9 cellular contexts compared by ENCODE assay signal in the genomic region with DNA sequence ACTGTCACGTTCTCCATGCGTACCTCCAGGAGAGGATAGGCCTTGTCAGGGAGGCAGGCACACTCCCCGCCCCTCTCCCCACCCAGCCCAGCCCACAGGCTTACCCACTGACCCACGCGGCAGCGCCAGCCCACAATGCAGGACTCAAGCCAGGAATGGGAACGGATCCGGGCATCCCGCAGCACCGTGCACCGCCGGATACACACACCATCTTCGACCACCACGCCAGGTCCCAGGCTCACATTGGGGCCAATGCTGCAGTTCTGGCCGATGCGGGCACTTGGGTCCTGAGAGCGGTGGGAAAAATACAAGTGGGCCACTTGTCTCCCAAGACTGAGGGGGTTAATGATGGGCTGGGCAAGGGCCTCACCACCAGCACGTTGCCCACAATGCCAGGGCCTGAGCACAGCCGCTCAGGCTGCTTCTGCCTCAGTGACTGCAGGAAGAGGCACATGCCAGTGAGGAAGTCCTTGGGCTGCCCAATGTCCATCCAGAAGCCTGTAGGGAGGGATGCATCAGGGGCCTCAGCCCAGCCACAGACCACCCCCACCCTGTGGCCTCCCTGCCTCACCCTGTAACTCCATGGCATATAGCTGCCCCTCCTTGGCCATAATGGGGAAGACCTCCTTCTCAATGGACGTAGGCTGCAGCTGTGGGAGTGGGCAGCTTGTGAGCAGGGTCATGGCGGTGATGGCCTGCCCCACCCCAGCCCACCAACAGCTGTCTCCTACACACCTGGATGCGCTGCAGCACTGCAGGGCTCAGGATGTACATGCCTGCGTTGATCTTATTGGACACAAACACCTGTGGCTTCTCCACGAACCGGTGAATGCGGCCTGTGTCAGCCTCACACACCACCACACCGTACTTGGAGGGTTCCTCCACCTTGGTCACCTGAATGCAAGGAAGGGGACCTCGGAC. TPM values are rescaled to one million over a fixed set of nuclear protein-coding genes. Genes with fewer than 3 reads are reported as not detected.
DNase-seq lines count a peak whose midpoint lies in the region; ATAC-seq and TF ChIP-seq lines count a peak whose summit lies in the region.
"Had no signal": no experiment of that assay in that cellular context is flagged by ENCODE, and none has a peak within 500 bp of the region (broad histone marks: within the 10 kb centered on the region; RNA-seq: fewer than 3 reads in every experiment).

No MANE protein-coding gene starts in this region.

- no peaks in the 10 kb centered on the region for H3K27me3 ChIP-seq in RWPE2 (ENCODE audit: insufficient read depth, poor library complexity, severe bottlenecking)
- H3K27me3 ChIP-seq in esophagus squamous epithelium = no peaks in the 10 kb centered on the region
- H3K27me3 ChIP-seq in psoas muscle (ENCODE audit: insufficient read depth in 3 of 3, low read length in 2 of 3) = no peaks in the 10 kb centered on the region

- H3K36me3 ChIP-seq in RWPE2 (ENCODE audit: low read depth) (peaks cover 24% of the 10 kb centered on the region), esophagus squamous epithelium (peaks cover 4 to 50% (median 9%) of the 10 kb centered on the region in 3 donors), psoas muscle (ENCODE audit: insufficient read depth in 1 of 2, low read depth in 1 of 2) (peaks cover under 1 to 59% of the 10 kb centered on the region in 2 donors)

- H3K4me1 ChIP-seq in RWPE2 (ENCODE audit: insufficient read depth, poor library complexity, severe bottlenecking) (no peaks in the 10 kb centered on the region), esophagus squamous epithelium (peaks cover 33 to 84% (median 34%) of the 10 kb centered on the region in 3 donors), psoas muscle (peaks cover 42% of the 10 kb centered on the region)

- intact Hi-C loops in esophagus squamous epithelium (cut with DNase I) = no loop called here
- intact Hi-C loops in psoas muscle (cut with DNase I) = no loop called here

- H3K27ac ChIP-seq in RWPE2 (ENCODE audit: poor library complexity, severe bottlenecking) (no peak overlapping the region), esophagus squamous epithelium (peak overlapping the region in 3 of 4 donors; percentile 99 to 100 (median 99)), psoas muscle (no peak overlapping the region)

- no peak for ATAC-seq in RWPE2 (ENCODE audit: low read depth)
- no peak for ATAC-seq in psoas muscle
- ATAC-seq in HG02623 (IDR thresholded peaks at IDR 0.05; ENCODE audit: unreplicated experiment) = no peak

- no peak for TF ChIP-seq POLR2A in esophagus squamous epithelium (IDR thresholded peaks at IDR 0.05)

- TF ChIP-seq CTCF in GM12865 (IDR thresholded peaks at IDR 0.05; ENCODE audit: insufficient read depth, low read depth, low read length, missing control alignments) (no peak), RWPE2 (IDR thresholded peaks at IDR 0.05; ENCODE audit: poor library complexity, severe bottlenecking) (no peak), esophagus squamous epithelium (IDR thresholded peaks at IDR 0.05) (no peak), psoas muscle (IDR thresholded peaks at IDR 0.05) (no peak)

- H3K4me3 ChIP-seq in GM12865 (ENCODE audit: low read depth, low read length) = peak overlapping the region; percentile 87
- H3K4me3 ChIP-seq in RWPE2 (ENCODE audit: severe bottlenecking) = no peak overlapping the region
- peak overlapping the region in 3 of 4 donors; percentile 98 to 100 (median 99) for H3K4me3 ChIP-seq in esophagus squamous epithelium
- peak overlapping the region; percentile 83 for H3K4me3 ChIP-seq in psoas muscle

- WGBS in esophagus squamous epithelium, 2 donors = 44 to 87% methylated on average over 4 to 6 of the region's 28 CpGs
- WGBS in psoas muscle, 3 donors = 63 to 79% (median 69%) methylated on average over 27 to 28 of the region's 28 CpGs

- DNase-seq in GM12865 (ENCODE audit: low read depth) (no peak), RWPE2 (ENCODE audit: low spot score) (peak; percentile 64), esophagus squamous epithelium (lab: John Stamatoyannopoulos, UW) (no peak), psoas muscle (peak in 1 of 2 donors; percentile 57), NCI-H128 (lab: John Stamatoyannopoulos, UW; ENCODE audit: unreplicated experiment) (no peak), DMS114 treated with DMSO at 0.1 percent for 48 hours (lab: John Stamatoyannopoulos, UW; ENCODE audit: unreplicated experiment) (no peak), kidney tubule cell (ENCODE audit: low spot score) (no peak)
- DNase-seq: KG1 had no signal

- H3K9me3 ChIP-seq in RWPE2 (ENCODE audit: severe bottlenecking) (no peaks in the 10 kb centered on the region), esophagus squamous epithelium (no peaks in the 10 kb centered on the region), psoas muscle (no peaks in the 10 kb centered on the region)

RNA-seq across cellular contexts. Expression of a gene that starts 1.6 kb away (rescaled TPM):
- total RNA-seq in esophagus squamous epithelium (10 to 100 TPM; 17.7 to 49.7 (median 33.8) TPM), psoas muscle (10 to 100 TPM in 2 of 4 donors, 1 to 10 TPM in 2; 9.3 to 14.5 (median 11.1) TPM)
- polyA plus RNA-seq in psoas muscle = 10 to 100 TPM; 12.5 to 30.7 (median 22.2) TPM

RNA-seq across cellular contexts. Expression of a gene that starts 2.6 kb away (rescaled TPM):
- total RNA-seq in esophagus squamous epithelium (1 to 10 TPM in 2 of 4 donors, not detected in 2; 1.3 to 2.2 TPM), psoas muscle (under 1 TPM in 1 of 4 donors, not detected in 3; 0.36 TPM)
- polyA plus RNA-seq in psoas muscle = under 1 TPM; 0.38 to 0.94 (median 0.49) TPM

RNA-seq across cellular contexts. Expression of a gene that starts 32.8 kb away (rescaled TPM):
- 10 to 100 TPM; 14.7 to 21.8 (median 15.8) TPM for total RNA-seq in esophagus squamous epithelium
- 100 to 1,000 TPM; 105 to 170 (median 146) TPM for total RNA-seq in psoas muscle
- 10 to 100 TPM; 36.1 to 89.3 (median 76.9) TPM for polyA plus RNA-seq in psoas muscle

RNA-seq across cellular contexts. Expression of a gene that starts 32.8 kb away (rescaled TPM):
- 10 to 100 TPM in 1 of 4 donors, 1 to 10 TPM in 3; 2.3 to 12.2 (median 2.7) TPM for total RNA-seq in esophagus squamous epithelium
- 1 to 10 TPM; 3.2 to 7.0 (median 4.7) TPM for total RNA-seq in psoas muscle
- polyA plus RNA-seq in psoas muscle = 1 to 10 TPM; 1.4 to 4.5 (median 2.0) TPM

RNA-seq across cellular contexts. Expression of a gene that starts 48.0 kb away (rescaled TPM):
- total RNA-seq in esophagus squamous epithelium = 100 to 1,000 TPM in 1 of 4 donors, 10 to 100 TPM in 3; 60.7 to 102 (median 89.4) TPM
- total RNA-seq in psoas muscle = 100 to 1,000 TPM; 115 to 189 (median 165) TPM
- 100 to 1,000 TPM in 1 of 3 donors, 10 to 100 TPM in 2; 70.8 to 109 (median 89.1) TPM for polyA plus RNA-seq in psoas muscle

Comparison
In these comparisons a context has a peak if more than half of its experiments do, and no peak if none do; other contexts are left out.
1. H3K27ac ChIP-seq: peak in esophagus squamous epithelium (3 of 4); none in RWPE2 (single experiment) and psoas muscle (single experiment).
2. RNA of a gene that starts 32.8 kb away (total RNA-seq): 105 to 170 TPM in psoas muscle; 14.7 to 21.8 TPM in esophagus squamous epithelium; every median in the first group is over 4 times any median in the second.